ENCODE assay signal across 22 cellular contexts in genomic region chr2:8211384-8211783, GRCh38.
"Had no signal": no experiment of that assay in that cellular context is flagged by ENCODE, and none has a peak within 500 bp of the region (broad histone marks: within the 10 kb centered on the region; RNA-seq: fewer than 3 reads in every experiment).

No MANE protein-coding gene starts in this region.

- H3K4me2 ChIP-seq: KMS-11, SK-N-SH had no signal

- ATAC-seq: K562, Panc1 had no signal

- DNase-seq: Kasumi-1; MM.1S; NCI-H1092 treated with DMSO at 0.1 percent for 48 hours; NCI-H1436; NCI-H187; NCI-H2029; NCI-H2081 treated with DMSO at 0.1 percent for 48 hours; NCI-H2171; NCI-H226; NCI-H446; NCI-H510A; NCI-H524 treated with DMSO at 0.1 percent for 48 hours; NCI-H69; NCI-H774; NK-92 treated with Interleukin-12 subunit alpha and Interleukin-12 subunit beta, amount 100 ng/mL, for 24 hours; PC-3; SHP77; SK-N-SH had no signal

- H3K4me3 ChIP-seq: K562 had no signal

- FAIRE-seq: K562 had no signal

- H3K27ac ChIP-seq: KMS-11, RWPE1 had no signal

- H3K9ac ChIP-seq: KMS-11, SK-N-SH had no signal
